ENCODE assay signal across 12 cellular contexts in genomic region chr6:44275749-44276648, GRCh38. TPM values are rescaled to one million over a fixed set of nuclear protein-coding genes. Genes with fewer than 3 reads are reported as not detected.
DNase-seq lines count a peak whose midpoint lies in the region; ATAC-seq, FAIRE-seq and TF ChIP-seq lines count a peak whose summit lies in the region.
"Had no signal": no experiment of that assay in that cellular context is flagged by ENCODE, and none has a peak within 500 bp of the region (broad histone marks: within the 10 kb centered on the region; RNA-seq: fewer than 3 reads in every experiment).

No MANE protein-coding gene starts in this region.

- H3K27me3 Mint-ChIP-seq in activated CD4-positive, alpha-beta memory T cell treated with anti-CD3 and anti-CD28 coated beads for 36 hours = peaks cover 54% of the 10 kb centered on the region
- peaks cover 67% of the 10 kb centered on the region for H3K27me3 Mint-ChIP-seq in activated CD4-positive, alpha-beta memory T cell treated with anti-CD3 and anti-CD28 coated beads, Interleukin-2, amount 10 ng/mL, durations not matched to agents 7 days and 5 days

- H3K27ac ChIP-seq in GM12878 (ENCODE audit: control insufficient read depth, insufficient read depth) (no peak overlapping the region), testis (no peak overlapping the region)

- H3K27me3 ChIP-seq in GM12878 (replicated peaks in 1 of 2; ENCODE audit: control insufficient read depth in 2 of 2, insufficient read depth in 2 of 2, low read length in 1 of 2) = peaks cover 2 to 15% of the 10 kb centered on the region in 2 experiments; a peak in 3 of 4 replicates
- H3K27me3 ChIP-seq in testis = no peaks in the 10 kb centered on the region

- POLR2A ChIA-PET in activated CD4-positive, alpha-beta memory T cell treated with anti-CD3 and anti-CD28 coated beads for 36 hours (lab: Charles Lee) = no interaction called here
- POLR2A ChIA-PET in activated CD4-positive, alpha-beta memory T cell treated with anti-CD3 and anti-CD28 coated beads, Interleukin-2, amount 10 ng/mL, durations not matched to agents 7 days and 5 days (lab: Charles Lee) = no interaction called here
- POLR2A ChIA-PET in GM12878 (lab: Charles Lee) = no interaction called here

- no peak overlapping the region for H3K4me3 ChIP-seq in GM12878
- peak overlapping the region; percentile 26 to 39 for H3K4me3 ChIP-seq in testis

- H3K9me3 ChIP-seq in GM12878 (replicated peaks; ENCODE audit: control insufficient read depth, insufficient read depth, low read length) (no peaks in the 10 kb centered on the region), testis (no peaks in the 10 kb centered on the region)

- intact Hi-C loops in activated CD4-positive, alpha-beta memory T cell treated with anti-CD3 and anti-CD28 coated beads for 36 hours (cut with micrococcal nuclease) = no loop called here
- intact Hi-C loops in GM12878 (cut with micrococcal nuclease; ENCODE audit: unreplicated experiment) = no loop called here
- intact Hi-C loops in testis (cut with DNase I; ENCODE audit: low total_unique reads) = no loop called here

- H3K79me2 ChIP-seq in GM12878 (ENCODE audit: control insufficient read depth, insufficient read depth, low read length) = no peaks in the 10 kb centered on the region

- in situ Hi-C loops in GM12878 (cut with MboI) = no loop called here
- in situ Hi-C loops in KBM-7 (cut with MboI; ENCODE audit: low pct_unique_long_range_greater_than_20kb, low sequenced_read_pairs) = no loop called here

- H3K4me1 Mint-ChIP-seq in activated CD4-positive, alpha-beta memory T cell treated with anti-CD3 and anti-CD28 coated beads for 36 hours (ENCODE audit: low read depth) = peaks cover 3% of the 10 kb centered on the region
- H3K4me1 Mint-ChIP-seq in activated CD4-positive, alpha-beta memory T cell treated with anti-CD3 and anti-CD28 coated beads, Interleukin-2, amount 10 ng/mL, durations not matched to agents 7 days and 5 days = peaks cover 7% of the 10 kb centered on the region

- no peak overlapping the region for H2AFZ ChIP-seq in GM12878 (ENCODE audit: control insufficient read depth, low read depth, low read length)

- SMC1A ChIA-PET in GM12878 (lab: Charles Lee; ENCODE audit: uncharacterized antibody, unreplicated experiment) = no interaction called here

- TF ChIP-seq POLR2A in GM12878 (IDR thresholded peaks at IDR 0.05; ENCODE audit: low read depth, low read length) (no peak), testis (IDR thresholded peaks at IDR 0.05) (no peak)

- FAIRE-seq in GM12878 (lab: Jason Lieb, UNC) = no peak
- FAIRE-seq: islet of Langerhans had no signal

- RAD21 ChIA-PET in GM12878 (lab: Charles Lee; ENCODE audit: unreplicated experiment) = no interaction called here

- WGBS in GM12878 (ENCODE audit: insufficient coverage, insufficient replicate concordance, low lambda C conversion rate, missing lambda C conversion rate) = 23% methylated on average over 91 of the region's 109 CpGs
- 13 to 18% methylated on average over 3 to 66 of the region's 109 CpGs for WGBS in testis, 2 donors

- no peak overlapping the region for H3K4me3 Mint-ChIP-seq in activated CD4-positive, alpha-beta memory T cell treated with anti-CD3 and anti-CD28 coated beads for 36 hours
- no peak overlapping the region for H3K4me3 Mint-ChIP-seq in activated CD4-positive, alpha-beta memory T cell treated with anti-CD3 and anti-CD28 coated beads, Interleukin-2, amount 10 ng/mL, durations not matched to agents 7 days and 5 days
- H3K4me3 Mint-ChIP-seq: T-helper 2 cell treated with Interferon-gamma antibody and Interleukin-4, amounts not matched to agents 5 μg/mL and 100 μg/mL, for 36 hours had no signal

- H3K36me3 ChIP-seq in GM12878 (ENCODE audit: control insufficient read depth in 2 of 2, insufficient read depth in 2 of 2, low read length in 1 of 2) (no peaks in the 10 kb centered on the region; a peak in 1 of 4 replicates), testis (ENCODE audit: low read depth, missing control alignments) (no peaks in the 10 kb centered on the region)

- TF ChIP-seq EP300 in GM12878 (IDR thresholded peaks at IDR 0.05; ENCODE audit: borderline replicate concordance in 1 of 2, control insufficient read depth in 1 of 2, low read depth in 2 of 2, low read length in 2 of 2) = no peak

- BruUV-seq in GM12878 (replicated peaks; lab: Mats Ljungman, UMichigan) = no TSS peak

- H3K4me1 ChIP-seq in GM12878 (ENCODE audit: control insufficient read depth, insufficient read depth, low read length) (no peaks in the 10 kb centered on the region), testis (no peaks in the 10 kb centered on the region)

- H3K27ac Mint-ChIP-seq in activated CD4-positive, alpha-beta memory T cell treated with anti-CD3 and anti-CD28 coated beads for 36 hours = no peak overlapping the region
- no peak overlapping the region for H3K27ac Mint-ChIP-seq in activated CD4-positive, alpha-beta memory T cell treated with anti-CD3 and anti-CD28 coated beads, Interleukin-2, amount 10 ng/mL, durations not matched to agents 7 days and 5 days
- H3K27ac Mint-ChIP-seq: CD4-positive, alpha-beta memory T cell; T-helper 2 cell treated with Interferon-gamma antibody and Interleukin-4, amounts not matched to agents 5 μg/mL and 100 μg/mL, for 36 hours had no signal

- CTCF ChIA-PET in activated CD4-positive, alpha-beta memory T cell treated with anti-CD3 and anti-CD28 coated beads for 36 hours (lab: Charles Lee) = interaction anchor here (0.6 to 3.2 kb wide), 4 partner anchors 12 to 63 kb away, joined by 3 to 15 read pairs (median 3); no protein-coding TSS in a partner anchor
- CTCF ChIA-PET in activated CD4-positive, alpha-beta memory T cell treated with anti-CD3 and anti-CD28 coated beads, Interleukin-2, amount 10 ng/mL, durations not matched to agents 7 days and 5 days (lab: Charles Lee) = interaction anchor here (0.8 to 1.3 kb wide), 2 partner anchors 37 to 60 kb away, joined by 3 read pairs; partner anchors contain the start of gene AARS2
- CTCF ChIA-PET in GM12878 (lab: Yijun Ruan, JAX) = interaction anchor here (0.6 kb wide), 1 partner anchor 195 kb away, joined by 3 read pairs; no protein-coding TSS in a partner anchor

- H3K4me2 ChIP-seq in GM12878 (ENCODE audit: control insufficient read depth, insufficient read depth) = no peak overlapping the region

- ATAC-seq in GM12878 = peak; percentile 13; the same call in 1 of the 3 replicates

- H3K9me3 Mint-ChIP-seq in activated CD4-positive, alpha-beta memory T cell treated with anti-CD3 and anti-CD28 coated beads for 36 hours = no peaks in the 10 kb centered on the region
- no peaks in the 10 kb centered on the region for H3K9me3 Mint-ChIP-seq in activated CD4-positive, alpha-beta memory T cell treated with anti-CD3 and anti-CD28 coated beads, Interleukin-2, amount 10 ng/mL, durations not matched to agents 7 days and 5 days
- H3K9me3 Mint-ChIP-seq: T-helper 2 cell treated with Interferon-gamma antibody and Interleukin-4, amounts not matched to agents 5 μg/mL and 100 μg/mL, for 36 hours had no signal

- no peak for TF ChIP-seq RAD21 in GM12878 (IDR thresholded peaks at IDR 0.05; ENCODE audit: insufficient read depth, low read depth, low read length)

- H4K20me1 ChIP-seq in GM12878 (ENCODE audit: control insufficient read depth, insufficient read depth) = no peaks in the 10 kb centered on the region

- H3K9ac ChIP-seq in GM12878 (ENCODE audit: control insufficient read depth, insufficient read depth, low read length) = no peak overlapping the region

- DNase-seq in activated CD4-positive, alpha-beta memory T cell treated with anti-CD3 and anti-CD28 coated beads for 36 hours = peak; percentile 37
- no peak for DNase-seq in activated CD4-positive, alpha-beta memory T cell treated with anti-CD3 and anti-CD28 coated beads, Interleukin-2, amount 10 ng/mL, durations not matched to agents 7 days and 5 days
- DNase-seq in GM12878 (ENCODE audit: low read depth, low spot score) = no peak
- DNase-seq in left kidney (ENCODE audit: low read depth, low spot score) = peak; percentile 67
- DNase-seq in testis = no peak
- no peak for DNase-seq in NK-92 treated with Interleukin-12 subunit alpha and Interleukin-12 subunit beta, amount 100 ng/mL, for 24 hours (lab: John Stamatoyannopoulos, UW)
- DNase-seq in KBM-7 = no peak
- DNase-seq in superior temporal gyrus (ENCODE audit: extremely low spot score) = no peak
- DNase-seq: CD4-positive, alpha-beta memory T cell; NCI-H1417 treated with DMSO at 0.1 percent for 48 hours had no signal

- no peaks in the 10 kb centered on the region for H3K36me3 Mint-ChIP-seq in activated CD4-positive, alpha-beta memory T cell treated with anti-CD3 and anti-CD28 coated beads for 36 hours
- H3K36me3 Mint-ChIP-seq in activated CD4-positive, alpha-beta memory T cell treated with anti-CD3 and anti-CD28 coated beads, Interleukin-2, amount 10 ng/mL, durations not matched to agents 7 days and 5 days (ENCODE audit: low read depth) = no peaks in the 10 kb centered on the region

- no peak for TF ChIP-seq CTCF in GM12878 (IDR thresholded peaks at IDR 0.05 in 2 of 3, conservative IDR thresholded peaks at IDR 0.05 in 1 of 3; ENCODE audit: control insufficient read depth in 2 of 3, extremely low read depth in 1 of 3, insufficient read depth in 1 of 3, low read depth in 3 of 3, low read length in 3 of 3)
- TF ChIP-seq CTCF in testis (IDR thresholded peaks at IDR 0.05) = no peak

RNA-seq across cellular contexts. Expression of gene TMEM151B, which starts 5.7 kb away (rescaled TPM):
- under 1 TPM; 0.07 to 0.12 TPM for total RNA-seq in activated CD4-positive, alpha-beta memory T cell treated with anti-CD3 and anti-CD28 coated beads for 36 hours
- total RNA-seq in activated CD4-positive, alpha-beta memory T cell treated with anti-CD3 and anti-CD28 coated beads, Interleukin-2, amount 10 ng/mL, durations not matched to agents 7 days and 5 days = not detected
- 0.29 and 0.52 TPM in 2 replicates for total RNA-seq in GM12878 (2013; cell fraction: nucleolus; rRNA removed)
- total RNA-seq in GM12878 (2014; rRNA removed) (under 0.01 TPM in 1 of 2 replicates, not detected in the other), GM12878 (2014; rRNA removed; fragmentation: Illumina TruSeq; extraction: Trizol) (not detected in 2 replicates), GM12878 (2021) (not detected in 2 replicates), testis (1 to 10 TPM; 1.6 to 2.8 TPM)
- polyA plus RNA-seq in GM12878 (2011; ENCODE audit: low read depth) = not detected
- polyA plus RNA-seq in GM12878 (2011; rRNA removed) (0.13 and 0.19 TPM in 2 replicates), GM12878 (2014; fragmentation: Illumina TruSeq; extraction: Trizol) (0.04 TPM in 1 of 2 replicates, not detected in the other), GM12878 (2014; fragmentation: Nextera tagmentation; extraction: Ambion mirVana) (not detected), GM12878 (2014; rRNA removed) (0.01 and 0.08 TPM in 2 replicates), GM12878 (2016; fragmentation: Nextera tagmentation; extraction: Ambion mirVana) (under 1 TPM in 1 of 2 experiments, not detected in 1; 0.05 TPM), testis (ENCODE audit: insufficient read depth, low read depth, low replicate concordance) (1.3 TPM)
- 0.18 and 0.22 TPM in 2 replicates for polyA plus RNA-seq in GM12878 (2011; cell fraction: cytosol; rRNA removed)
- polyA plus RNA-seq in GM12878 (2011; cell fraction: nucleus; rRNA removed) = 1.4 and 1.6 TPM in 2 replicates
- 0.46 and 0.68 TPM in 2 replicates for polyA plus RNA-seq in GM12878 (2012)
- polyA minus RNA-seq in GM12878 (2011; rRNA and poly(A)+ RNA removed) = 0.07 and 0.41 TPM in 2 replicates
- not detected in 2 replicates for polyA minus RNA-seq in GM12878 (2011; cell fraction: cytosol; rRNA and poly(A)+ RNA removed)
- 0.36 and 0.86 TPM in 2 replicates for polyA minus RNA-seq in GM12878 (2011; cell fraction: nucleus; rRNA and poly(A)+ RNA removed)
- total RNA-seq: CD4-positive, alpha-beta memory T cell had no signal
- polyA plus RNA-seq: CD4-positive, alpha-beta memory T cell had no signal

RNA-seq across cellular contexts. Expression of gene NFKBIE, which starts 10.6 kb away (rescaled TPM):
- 10 to 100 TPM; 24.7 to 25.1 TPM for total RNA-seq in activated CD4-positive, alpha-beta memory T cell treated with anti-CD3 and anti-CD28 coated beads for 36 hours
- 10 to 100 TPM; 20.8 to 21.7 TPM for total RNA-seq in activated CD4-positive, alpha-beta memory T cell treated with anti-CD3 and anti-CD28 coated beads, Interleukin-2, amount 10 ng/mL, durations not matched to agents 7 days and 5 days
- 127 and 202 TPM in 2 replicates for total RNA-seq in GM12878 (2013; cell fraction: nucleolus; rRNA removed)
- total RNA-seq in GM12878 (2014; rRNA removed) = 45.1 and 47.0 TPM in 2 replicates
- total RNA-seq in GM12878 (2014; rRNA removed; fragmentation: Illumina TruSeq; extraction: Trizol) = 39.5 and 43.2 TPM in 2 replicates
- total RNA-seq in GM12878 (2021) = 53.6 and 57.0 TPM in 2 replicates
- 13.6 TPM for polyA plus RNA-seq in GM12878 (2011; ENCODE audit: low read depth)
- polyA plus RNA-seq in GM12878 (2011; rRNA removed) = 106 and 126 TPM in 2 replicates
- polyA plus RNA-seq in GM12878 (2011; cell fraction: cytosol; rRNA removed) = 111 and 125 TPM in 2 replicates
- 154 TPM in 2 replicates for polyA plus RNA-seq in GM12878 (2011; cell fraction: nucleus; rRNA removed)
- polyA plus RNA-seq in GM12878 (2012) = 36.7 and 71.2 TPM in 2 replicates
- polyA plus RNA-seq in GM12878 (2014; fragmentation: Illumina TruSeq; extraction: Trizol) = 34.5 and 38.1 TPM in 2 replicates
- 10 to 100 TPM; 10.4 to 26.0 TPM for polyA plus RNA-seq in GM12878 (2014; fragmentation: Nextera tagmentation; extraction: Ambion mirVana)
- polyA plus RNA-seq in GM12878 (2014; rRNA removed) = 52.4 and 60.3 TPM in 2 replicates
- 10 to 100 TPM; 30.4 to 30.6 TPM for polyA plus RNA-seq in GM12878 (2016; fragmentation: Nextera tagmentation; extraction: Ambion mirVana)
- polyA minus RNA-seq in GM12878 (2011; rRNA and poly(A)+ RNA removed) = 61.6 and 113 TPM in 2 replicates
- polyA minus RNA-seq in GM12878 (2011; cell fraction: cytosol; rRNA and poly(A)+ RNA removed) = 36.5 and 58.5 TPM in 2 replicates
- 67.9 and 93.8 TPM in 2 replicates for polyA minus RNA-seq in GM12878 (2011; cell fraction: nucleus; rRNA and poly(A)+ RNA removed)
- 10 to 100 TPM; 18.3 to 29.2 TPM for total RNA-seq in testis
- polyA plus RNA-seq in testis (ENCODE audit: insufficient read depth, low read depth, low replicate concordance) = 13.1 TPM

RNA-seq across cellular contexts. Expression of gene SLC35B2, which starts 18.7 kb away (rescaled TPM):
- total RNA-seq in activated CD4-positive, alpha-beta memory T cell treated with anti-CD3 and anti-CD28 coated beads for 36 hours = 10 to 100 TPM; 16.5 to 16.8 TPM
- 10 to 100 TPM; 35.8 to 37.2 TPM for total RNA-seq in activated CD4-positive, alpha-beta memory T cell treated with anti-CD3 and anti-CD28 coated beads, Interleukin-2, amount 10 ng/mL, durations not matched to agents 7 days and 5 days
- total RNA-seq in GM12878 (2013; cell fraction: nucleolus; rRNA removed) = 34.4 and 37.1 TPM in 2 replicates
- total RNA-seq in GM12878 (2014; rRNA removed) = 34.1 and 35.1 TPM in 2 replicates
- total RNA-seq in GM12878 (2014; rRNA removed; fragmentation: Illumina TruSeq; extraction: Trizol) = 24.3 and 25.1 TPM in 2 replicates
- 33.5 and 35.8 TPM in 2 replicates for total RNA-seq in GM12878 (2021)
- 23.1 TPM for polyA plus RNA-seq in GM12878 (2011; ENCODE audit: low read depth)
- polyA plus RNA-seq in GM12878 (2011; rRNA removed) = 19.7 and 32.2 TPM in 2 replicates
- polyA plus RNA-seq in GM12878 (2011; cell fraction: cytosol; rRNA removed) = 48.8 and 53.9 TPM in 2 replicates
- polyA plus RNA-seq in GM12878 (2011; cell fraction: nucleus; rRNA removed) = 89.8 and 144 TPM in 2 replicates
- polyA plus RNA-seq in GM12878 (2012) = 38.5 and 38.9 TPM in 2 replicates
- polyA plus RNA-seq in GM12878 (2014; fragmentation: Illumina TruSeq; extraction: Trizol) = 23.9 and 35.2 TPM in 2 replicates
- 10 to 100 TPM; 11.3 to 14.9 TPM for polyA plus RNA-seq in GM12878 (2014; fragmentation: Nextera tagmentation; extraction: Ambion mirVana)
- polyA plus RNA-seq in GM12878 (2014; rRNA removed) = 45.2 and 45.4 TPM in 2 replicates
- polyA plus RNA-seq in GM12878 (2016; fragmentation: Nextera tagmentation; extraction: Ambion mirVana) = 10 to 100 TPM; 39.5 to 40.8 TPM
- 17.3 and 33.3 TPM in 2 replicates for polyA minus RNA-seq in GM12878 (2011; rRNA and poly(A)+ RNA removed)
- polyA minus RNA-seq in GM12878 (2011; cell fraction: cytosol; rRNA and poly(A)+ RNA removed) = 5.2 and 7.0 TPM in 2 replicates
- polyA minus RNA-seq in GM12878 (2011; cell fraction: nucleus; rRNA and poly(A)+ RNA removed) = 19.7 and 27.3 TPM in 2 replicates
- 10 to 100 TPM; 42.4 to 49.8 TPM for total RNA-seq in testis
- polyA plus RNA-seq in testis (ENCODE audit: insufficient read depth, low read depth, low replicate concordance) = 32.1 TPM

RNA-seq across cellular contexts. Expression of gene HSP90AB1, which starts 29.1 kb away (rescaled TPM):
- total RNA-seq in activated CD4-positive, alpha-beta memory T cell treated with anti-CD3 and anti-CD28 coated beads for 36 hours = 1,000 to 10,000 TPM; 1,671 to 1,695 TPM
- 100 to 1,000 TPM; 478 to 479 TPM for total RNA-seq in activated CD4-positive, alpha-beta memory T cell treated with anti-CD3 and anti-CD28 coated beads, Interleukin-2, amount 10 ng/mL, durations not matched to agents 7 days and 5 days
- 295 and 318 TPM in 2 replicates for total RNA-seq in GM12878 (2013; cell fraction: nucleolus; rRNA removed)
- total RNA-seq in GM12878 (2014; rRNA removed) (1,125 and 1,245 TPM in 2 replicates), GM12878 (2014; rRNA removed; fragmentation: Illumina TruSeq; extraction: Trizol) (1,212 and 1,260 TPM in 2 replicates), GM12878 (2021) (1,166 and 1,167 TPM in 2 replicates), testis (100 to 1,000 TPM; 480 to 610 TPM)
- polyA plus RNA-seq in GM12878 (2011; ENCODE audit: low read depth) = 830 TPM
- polyA plus RNA-seq in GM12878 (2011; rRNA removed) (1,290 and 1,505 TPM in 2 replicates), GM12878 (2014; fragmentation: Illumina TruSeq; extraction: Trizol) (1,676 and 1,846 TPM in 2 replicates), GM12878 (2014; fragmentation: Nextera tagmentation; extraction: Ambion mirVana) (1,000 to 10,000 TPM; 1,089 to 1,682 TPM), GM12878 (2014; rRNA removed) (960 and 988 TPM in 2 replicates), GM12878 (2016; fragmentation: Nextera tagmentation; extraction: Ambion mirVana) (1,000 to 10,000 TPM; 1,078 to 1,109 TPM), testis (ENCODE audit: insufficient read depth, low read depth, low replicate concordance) (602 TPM)
- polyA plus RNA-seq in GM12878 (2011; cell fraction: cytosol; rRNA removed) = 1,040 and 1,248 TPM in 2 replicates
- polyA plus RNA-seq in GM12878 (2011; cell fraction: nucleus; rRNA removed) = 565 and 804 TPM in 2 replicates
- 750 and 926 TPM in 2 replicates for polyA plus RNA-seq in GM12878 (2012)
- polyA minus RNA-seq in GM12878 (2011; rRNA and poly(A)+ RNA removed) = 1,120 and 1,147 TPM in 2 replicates
- polyA minus RNA-seq in GM12878 (2011; cell fraction: cytosol; rRNA and poly(A)+ RNA removed) = 408 and 462 TPM in 2 replicates
- 114 and 165 TPM in 2 replicates for polyA minus RNA-seq in GM12878 (2011; cell fraction: nucleus; rRNA and poly(A)+ RNA removed)

RNA-seq across cellular contexts. Expression of gene AARS2, which starts 37.1 kb away (rescaled TPM):
- total RNA-seq in activated CD4-positive, alpha-beta memory T cell treated with anti-CD3 and anti-CD28 coated beads for 36 hours = 10 to 100 TPM; 16.3 to 16.5 TPM
- 10 to 100 TPM; 14.8 to 15.0 TPM for total RNA-seq in activated CD4-positive, alpha-beta memory T cell treated with anti-CD3 and anti-CD28 coated beads, Interleukin-2, amount 10 ng/mL, durations not matched to agents 7 days and 5 days
- 30.9 and 34.4 TPM in 2 replicates for total RNA-seq in GM12878 (2013; cell fraction: nucleolus; rRNA removed)
- 15.8 and 16.1 TPM in 2 replicates for total RNA-seq in GM12878 (2014; rRNA removed)
- total RNA-seq in GM12878 (2014; rRNA removed; fragmentation: Illumina TruSeq; extraction: Trizol) = 9.4 and 11.0 TPM in 2 replicates
- total RNA-seq in GM12878 (2021) = 16.0 and 18.3 TPM in 2 replicates
- 3.4 TPM for polyA plus RNA-seq in GM12878 (2011; ENCODE audit: low read depth)
- 5.4 and 8.1 TPM in 2 replicates for polyA plus RNA-seq in GM12878 (2011; rRNA removed)
- polyA plus RNA-seq in GM12878 (2011; cell fraction: cytosol; rRNA removed) = 8.0 and 11.6 TPM in 2 replicates
- 39.2 and 40.7 TPM in 2 replicates for polyA plus RNA-seq in GM12878 (2011; cell fraction: nucleus; rRNA removed)
- polyA plus RNA-seq in GM12878 (2012) = 7.4 and 8.9 TPM in 2 replicates
- polyA plus RNA-seq in GM12878 (2014; fragmentation: Illumina TruSeq; extraction: Trizol) = 4.8 and 7.5 TPM in 2 replicates
- under 1 TPM; 0.71 to 0.75 TPM for polyA plus RNA-seq in GM12878 (2014; fragmentation: Nextera tagmentation; extraction: Ambion mirVana)
- 14.2 and 14.3 TPM in 2 replicates for polyA plus RNA-seq in GM12878 (2014; rRNA removed)
- polyA plus RNA-seq in GM12878 (2016; fragmentation: Nextera tagmentation; extraction: Ambion mirVana) = 10 to 100 TPM; 16.7 to 17.9 TPM
- 12.9 and 22.9 TPM in 2 replicates for polyA minus RNA-seq in GM12878 (2011; rRNA and poly(A)+ RNA removed)
- polyA minus RNA-seq in GM12878 (2011; cell fraction: cytosol; rRNA and poly(A)+ RNA removed) = 5.5 and 5.7 TPM in 2 replicates
- polyA minus RNA-seq in GM12878 (2011; cell fraction: nucleus; rRNA and poly(A)+ RNA removed) = 22.1 and 30.2 TPM in 2 replicates
- 10 to 100 TPM; 13.4 to 14.6 TPM for total RNA-seq in testis
- polyA plus RNA-seq in testis (ENCODE audit: insufficient read depth, low read depth, low replicate concordance) = 6.2 TPM

Comparison
In these comparisons a context has a peak if more than half of its experiments do, and no peak if none do; other contexts are left out.
1. DNase-seq: peak in activated CD4-positive, alpha-beta memory T cell treated with anti-CD3 and anti-CD28 coated beads for 36 hours (single experiment) and left kidney (single experiment); none in activated CD4-positive, alpha-beta memory T cell treated with anti-CD3 and anti-CD28 coated beads, Interleukin-2, amount 10 ng/mL, durations not matched to agents 7 days and 5 days (single experiment), GM12878 (single experiment), testis (single experiment), NK-92 treated with Interleukin-12 subunit alpha and Interleukin-12 subunit beta, amount 100 ng/mL, for 24 hours (single experiment), KBM-7 (single experiment) and superior temporal gyrus (single experiment).